Comparison of ENCODE assay signal across 23 cellular contexts in genomic region chr10:78815702-78816334, GRCh38.
DNase-seq lines count a peak whose midpoint lies in the region; ATAC-seq, FAIRE-seq and TF ChIP-seq lines count a peak whose summit lies in the region.
"Had no signal": no experiment of that assay in that cellular context is flagged by ENCODE, and none has a peak within 500 bp of the region (broad histone marks: within the 10 kb centered on the region; RNA-seq: fewer than 3 reads in every experiment).

No MANE protein-coding gene starts in this region.

- no peak overlapping the region for H3K4me2 ChIP-seq in HepG2 (ENCODE audit: low read depth, low read length)
- no peak overlapping the region for H3K4me2 ChIP-seq in osteoblast (ENCODE audit: insufficient read depth, low read length)
- H3K4me2 ChIP-seq: BLaER1 had no signal

- H3K27ac ChIP-seq in HepG2 (ENCODE audit: extremely low read length, insufficient read depth, low read length) (no peak overlapping the region), small intestine (ENCODE audit: low read depth in 1 of 2, low read length in 1 of 2) (no peak overlapping the region), osteoblast (ENCODE audit: low read depth, low read length) (no peak overlapping the region)
- H3K27ac ChIP-seq in CD8-positive, alpha-beta T cell (ENCODE audit: low read depth, low read length) = no peak overlapping the region
- H3K27ac ChIP-seq: BLaER1, GM23248 had no signal

- H3K27ac Mint-ChIP-seq in CD8-positive, alpha-beta T cell = no peak overlapping the region
- H3K27ac Mint-ChIP-seq: CD4-positive, alpha-beta T cell had no signal

- H3K27me3 ChIP-seq in HepG2 (ENCODE audit: control insufficient read depth in 1 of 2, insufficient read depth in 2 of 2, low read length in 2 of 2) (peaks cover 0 to 5% of the 10 kb centered on the region in 2 experiments; a peak in 1 of 5 replicates), small intestine (ENCODE audit: control insufficient read depth in 2 of 2, insufficient read depth in 2 of 2, low read length in 2 of 2) (no peaks in the 10 kb centered on the region), osteoblast (ENCODE audit: insufficient read depth, low read length) (peaks cover 48% of the 10 kb centered on the region)
- no peaks in the 10 kb centered on the region for H3K27me3 ChIP-seq in CD8-positive, alpha-beta T cell (ENCODE audit: insufficient read depth, low read length)
- H3K27me3 ChIP-seq: BLaER1 had no signal

- peak; percentile 85 for DNase-seq in DMS53 treated with DMSO at 0.1 percent for 48 hours (lab: John Stamatoyannopoulos, UW; ENCODE audit: unreplicated experiment)
- DNase-seq in epithelial cell of proximal tubule (ENCODE audit: low read depth) = peak; percentile 30
- peak; percentile 44 for DNase-seq in HepG2 (ENCODE audit: low spot score)
- peak; percentile 63 for DNase-seq in small intestine
- no peak for DNase-seq in CD8-positive, alpha-beta T cell
- DNase-seq in osteoblast (ENCODE audit: insufficient read length, low spot score, missing footprints) = no peak
- no peak for DNase-seq in OCI-M2 (lab: John Stamatoyannopoulos, UW; ENCODE audit: unreplicated experiment)
- DNase-seq: Caco-2; CD4-positive, alpha-beta T cell; GM23248; KG1; NCI-H1105; NCI-H146; NCI-H2029; NCI-H226; NCI-H524; NCI-H774; Right ventricle myocardium superior had no signal

- H2AFZ ChIP-seq in HepG2 (ENCODE audit: low read length) (no peak overlapping the region), osteoblast (ENCODE audit: low read length) (no peak overlapping the region)
- H2AFZ ChIP-seq: GM23248 had no signal

- H3K27me3 Mint-ChIP-seq in CD8-positive, alpha-beta T cell (ENCODE audit: low read depth) = no peaks in the 10 kb centered on the region

- H3K4me3 Mint-ChIP-seq in CD8-positive, alpha-beta T cell = no peak overlapping the region
- H3K4me3 Mint-ChIP-seq: CD4-positive, alpha-beta T cell had no signal

- TF ChIP-seq EP300 in HepG2 (IDR thresholded peaks at IDR 0.05; ENCODE audit: low read depth in 2 of 2, low read length in 2 of 2) (peak in 1 of 2 experiments; percentile 17; a peak in 1 of 4 replicates), HepG2 (CRISPR knock-in tag; IDR thresholded peaks at IDR 0.05; ENCODE audit: borderline replicate concordance) (no peak)

- H3K36me3 Mint-ChIP-seq in CD8-positive, alpha-beta T cell = no peaks in the 10 kb centered on the region

- intact Hi-C loops in HepG2 (cut with micrococcal nuclease; ENCODE audit: unreplicated experiment) = no loop called here
- intact Hi-C loops in CD8-positive, alpha-beta T cell (cut with DNase I, micrococcal nuclease) = no loop called here

- no peak for TF ChIP-seq POLR2A in HepG2 (IDR thresholded peaks at IDR 0.05; ENCODE audit: insufficient read depth in 1 of 2, low read depth in 2 of 2, low read length in 2 of 2)

- no peak for TF ChIP-seq CTCF in epithelial cell of proximal tubule (conservative IDR thresholded peaks at IDR 0.05; ENCODE audit: low read depth, low read length)
- TF ChIP-seq CTCF in HepG2 (CRISPR knock-in tag; IDR thresholded peaks at IDR 0.05) = no peak
- TF ChIP-seq CTCF in CD8-positive, alpha-beta T cell (IDR thresholded peaks at IDR 0.05) = no peak
- TF ChIP-seq CTCF in osteoblast (IDR thresholded peaks at IDR 0.05; ENCODE audit: extremely low read depth, low read depth, low read length) = no peak

- ATAC-seq in HepG2 = peak; percentile 29; the same call in 2 of the 3 replicates
- no peak for ATAC-seq in CD8-positive, alpha-beta T cell
- no peak for ATAC-seq in HG02938 (IDR thresholded peaks at IDR 0.05; ENCODE audit: unreplicated experiment)

- no peak overlapping the region for H3K4me3 ChIP-seq in epithelial cell of proximal tubule (ENCODE audit: low read depth, low read length)
- H3K4me3 ChIP-seq in HepG2 (replicated peaks in 1 of 3; ENCODE audit: insufficient read depth in 1 of 3, low read depth in 2 of 3, low read length in 3 of 3) = no peak overlapping the region
- no peak overlapping the region for H3K4me3 ChIP-seq in small intestine (ENCODE audit: low read depth in 1 of 2, low read length in 2 of 2)
- H3K4me3 ChIP-seq in CD8-positive, alpha-beta T cell (ENCODE audit: low read depth, low read length) = no peak overlapping the region
- no peak overlapping the region for H3K4me3 ChIP-seq in osteoblast (ENCODE audit: insufficient read depth, low read length)
- H3K4me3 ChIP-seq: BLaER1, GM23248, HAP-1 had no signal

- H3K9me3 Mint-ChIP-seq in CD8-positive, alpha-beta T cell = no peaks in the 10 kb centered on the region
- H3K9me3 Mint-ChIP-seq: CD4-positive, alpha-beta T cell had no signal

- H3K9me3 ChIP-seq in HepG2 (ENCODE audit: low read length) (no peaks in the 10 kb centered on the region), small intestine (ENCODE audit: control insufficient read depth, low read depth) (no peaks in the 10 kb centered on the region), osteoblast (ENCODE audit: low read depth, low read length) (peaks cover 3% of the 10 kb centered on the region)
- H3K9me3 ChIP-seq in CD8-positive, alpha-beta T cell (ENCODE audit: low read length) = no peaks in the 10 kb centered on the region
- H3K9me3 ChIP-seq: BLaER1, Caco-2, HAP-1 had no signal

- no peak overlapping the region for H3K9ac ChIP-seq in HepG2 (ENCODE audit: insufficient read depth, low read depth, low read length)
- H3K9ac ChIP-seq: BLaER1, GM23248 had no signal

- H3K36me3 ChIP-seq in HepG2 (replicated peaks in 1 of 2; ENCODE audit: control insufficient read depth in 1 of 2, insufficient read depth in 2 of 2, low read length in 2 of 2) (no peaks in the 10 kb centered on the region), small intestine (ENCODE audit: control insufficient read depth in 2 of 2, insufficient read depth in 2 of 2, low read length in 2 of 2) (no peaks in the 10 kb centered on the region), osteoblast (ENCODE audit: insufficient read depth, low read length) (no peaks in the 10 kb centered on the region)
- H3K36me3 ChIP-seq in CD8-positive, alpha-beta T cell (ENCODE audit: insufficient read depth, low read length) = no peaks in the 10 kb centered on the region
- H3K36me3 ChIP-seq: BLaER1, HAP-1 had no signal

- 0% methylated on average over 2 of the region's 2 CpGs for WGBS in HepG2 (ENCODE audit: low lambda C conversion rate)
- WGBS in small intestine, 3 donors = 15 to 53% (median 38%) methylated on average over 2 of the region's 2 CpGs

- BruUV-seq in HepG2 (replicated peaks; lab: Mats Ljungman, UMichigan) = no TSS peak

- CTCF ChIA-PET in HepG2 (lab: Yijun Ruan, JAX; ENCODE audit: low intra/inter-chr PET ratio, low total read pairs) = no interaction called here
- CTCF ChIA-PET in CD8-positive, alpha-beta T cell (lab: Charles Lee) = no interaction called here

- H3K4me1 ChIP-seq in HepG2 (ENCODE audit: insufficient read depth, low read length) = peaks cover 11% of the 10 kb centered on the region
- H3K4me1 ChIP-seq in small intestine (ENCODE audit: control insufficient read depth in 2 of 2, insufficient read depth in 1 of 2, low read depth in 1 of 2, low read length in 1 of 2) = no peaks in the 10 kb centered on the region
- no peaks in the 10 kb centered on the region for H3K4me1 ChIP-seq in CD8-positive, alpha-beta T cell (ENCODE audit: insufficient read depth, low read length)
- H3K4me1 ChIP-seq in osteoblast (ENCODE audit: insufficient read depth, low read length) = no peaks in the 10 kb centered on the region
- H3K4me1 ChIP-seq: BLaER1, Caco-2, HAP-1 had no signal

- no peaks in the 10 kb centered on the region for H3K4me1 Mint-ChIP-seq in CD8-positive, alpha-beta T cell (ENCODE audit: low read depth)

- FAIRE-seq in HepG2 (lab: Jason Lieb, UNC) (no peak), small intestine (lab: Jason Lieb, UNC) (no peak)
- FAIRE-seq: G401.6, GM18507 had no signal

- H4K20me1 ChIP-seq in HepG2 (ENCODE audit: insufficient read depth, low read length) (no peaks in the 10 kb centered on the region), osteoblast (ENCODE audit: insufficient read depth, low read length) (no peaks in the 10 kb centered on the region)
- H4K20me1 ChIP-seq: BLaER1 had no signal

- H3K79me2 ChIP-seq in HepG2 (ENCODE audit: insufficient read depth, low read length) (no peaks in the 10 kb centered on the region), osteoblast (ENCODE audit: insufficient read depth, low read length) (no peaks in the 10 kb centered on the region)

- TF ChIP-seq RAD21 in HepG2 (CRISPR knock-in tag; IDR thresholded peaks at IDR 0.05) = no peak

- POLR2A ChIA-PET in HepG2 (lab: Yijun Ruan, JAX) = no interaction called here
- POLR2A ChIA-PET in CD8-positive, alpha-beta T cell (lab: Charles Lee) = no interaction called here

- in situ Hi-C loops in HepG2 (cut with HindIII; ENCODE audit: extremely low pct_ligation_motif_present, low pct_unique_long_range_greater_than_20kb) = no loop called here

TF ChIP-seq in HepG2, 621 proteins besides CTCF, POLR2A, EP300 and RAD21 (continues in another document):
- peak; percentile 45 to 52; a peak in 3 of 4 replicates for TF ChIP-seq MAFK (conservative IDR thresholded peaks at IDR 0.05 in 1 of 2, IDR thresholded peaks at IDR 0.05 in 1 of 2; ENCODE audit: low read length in 2 of 2)
- no peak for TF ChIP-seq CCAR2 (optimal IDR thresholded peaks at IDR 0.05; ENCODE audit: low read depth, low read length)
- TF ChIP-seq FOSL2 (CRISPR knock-in tag; IDR thresholded peaks at IDR 0.05) = peak; percentile 45; the same call in 1 of the 2 replicates
- TF ChIP-seq, protein P1, sequence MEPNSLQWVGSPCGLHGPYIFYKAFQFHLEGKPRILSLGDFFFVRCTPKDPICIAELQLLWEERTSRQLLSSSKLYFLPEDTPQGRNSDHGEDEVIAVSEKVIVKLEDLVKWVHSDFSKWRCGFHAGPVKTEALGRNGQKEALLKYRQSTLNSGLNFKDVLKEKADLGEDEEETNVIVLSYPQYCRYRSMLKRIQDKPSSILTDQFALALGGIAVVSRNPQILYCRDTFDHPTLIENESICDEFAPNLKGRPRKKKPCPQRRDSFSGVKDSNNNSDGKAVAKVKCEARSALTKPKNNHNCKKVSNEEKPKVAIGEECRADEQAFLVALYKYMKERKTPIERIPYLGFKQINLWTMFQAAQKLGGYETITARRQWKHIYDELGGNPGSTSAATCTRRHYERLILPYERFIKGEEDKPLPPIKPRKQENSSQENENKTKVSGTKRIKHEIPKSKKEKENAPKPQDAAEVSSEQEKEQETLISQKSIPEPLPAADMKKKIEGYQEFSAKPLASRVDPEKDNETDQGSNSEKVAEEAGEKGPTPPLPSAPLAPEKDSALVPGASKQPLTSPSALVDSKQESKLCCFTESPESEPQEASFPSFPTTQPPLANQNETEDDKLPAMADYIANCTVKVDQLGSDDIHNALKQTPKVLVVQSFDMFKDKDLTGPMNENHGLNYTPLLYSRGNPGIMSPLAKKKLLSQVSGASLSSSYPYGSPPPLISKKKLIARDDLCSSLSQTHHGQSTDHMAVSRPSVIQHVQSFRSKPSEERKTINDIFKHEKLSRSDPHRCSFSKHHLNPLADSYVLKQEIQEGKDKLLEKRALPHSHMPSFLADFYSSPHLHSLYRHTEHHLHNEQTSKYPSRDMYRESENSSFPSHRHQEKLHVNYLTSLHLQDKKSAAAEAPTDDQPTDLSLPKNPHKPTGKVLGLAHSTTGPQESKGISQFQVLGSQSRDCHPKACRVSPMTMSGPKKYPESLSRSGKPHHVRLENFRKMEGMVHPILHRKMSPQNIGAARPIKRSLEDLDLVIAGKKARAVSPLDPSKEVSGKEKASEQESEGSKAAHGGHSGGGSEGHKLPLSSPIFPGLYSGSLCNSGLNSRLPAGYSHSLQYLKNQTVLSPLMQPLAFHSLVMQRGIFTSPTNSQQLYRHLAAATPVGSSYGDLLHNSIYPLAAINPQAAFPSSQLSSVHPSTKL (CRISPR knock-in tag; IDR thresholded peaks at IDR 0.05) = peak; percentile 49

Comparison
In these comparisons a context has a peak if more than half of its experiments do, and no peak if none do; other contexts are left out.
1. DNase-seq: peak in DMS53 treated with DMSO at 0.1 percent for 48 hours (single experiment), epithelial cell of proximal tubule (single experiment), HepG2 (single experiment) and small intestine (single experiment); none in CD8-positive, alpha-beta T cell (0 of 7), osteoblast (single experiment) and OCI-M2 (single experiment).